8 cellular contexts compared by ENCODE assay signal in the genomic region with DNA sequence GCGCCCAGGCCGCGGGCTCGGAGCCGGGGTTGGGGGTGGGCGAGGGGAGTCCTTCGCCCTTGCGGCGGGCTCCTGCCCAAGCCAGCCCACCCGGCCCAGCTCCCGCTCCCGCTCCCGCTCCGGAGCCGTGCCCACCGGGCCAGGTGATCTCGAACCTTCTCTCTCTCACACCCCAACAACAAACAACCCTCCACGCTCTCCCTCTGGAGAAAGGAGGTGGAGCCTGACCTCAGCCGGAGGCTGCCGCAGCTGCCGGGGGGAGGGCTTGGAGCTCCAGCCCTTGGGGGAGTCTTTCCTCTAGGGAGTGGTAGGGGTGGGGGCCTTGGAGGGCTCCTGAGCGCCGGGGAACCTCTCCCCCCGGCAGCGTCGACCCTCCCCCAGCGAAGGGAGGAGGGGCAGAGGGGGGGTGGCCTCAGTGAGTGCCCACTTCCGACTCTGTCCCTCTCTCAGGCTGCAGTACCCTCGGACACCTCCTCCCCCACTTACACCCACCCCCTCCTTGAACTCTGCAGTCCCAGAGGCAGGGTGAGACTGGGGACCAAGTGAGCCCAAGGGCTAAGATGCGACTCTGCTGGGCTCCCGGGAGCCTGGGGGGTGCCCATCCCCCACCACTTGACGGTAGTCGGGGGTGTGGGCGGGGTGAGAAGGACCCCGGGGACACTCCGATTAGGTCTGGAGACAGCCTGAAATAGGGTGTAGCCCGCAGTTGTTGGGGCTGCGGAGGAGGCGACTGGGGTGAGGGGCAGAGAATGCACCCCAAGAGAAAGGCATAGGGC. TPM values are rescaled to one million over a fixed set of nuclear protein-coding genes. Genes with fewer than 3 reads are reported as not detected.
DNase-seq lines count a peak whose midpoint lies in the region; ATAC-seq and TF ChIP-seq lines count a peak whose summit lies in the region.

No MANE protein-coding gene starts in this region.

- H3K4me3 ChIP-seq in thoracic aorta: peak overlapping the region; percentile 68

- TF ChIP-seq CTCF in thoracic aorta (IDR thresholded peaks at IDR 0.05): no peak

- H3K9me3 ChIP-seq in thoracic aorta: no peaks in the 10 kb centered on the region

- no peaks in the 10 kb centered on the region for H3K9me3 Mint-ChIP-seq in activated T-cell treated with anti-CD3 and anti-CD28 coated beads, Interleukin-2, amount 50 U/mL, for 24 hours
- H3K9me3 Mint-ChIP-seq in activated T-helper 17 cell treated with anti-CD3 and anti-CD28 coated beads, Interleukin-2, amount 50 U/mL, for 72 hours: no peaks in the 10 kb centered on the region

- peaks cover 47% of the 10 kb centered on the region for H3K27me3 Mint-ChIP-seq in activated T-cell treated with anti-CD3 and anti-CD28 coated beads, Interleukin-2, amount 50 U/mL, for 24 hours
- peaks cover 20% of the 10 kb centered on the region for H3K27me3 Mint-ChIP-seq in activated T-helper 17 cell treated with anti-CD3 and anti-CD28 coated beads, Interleukin-2, amount 50 U/mL, for 72 hours

- peaks cover 11% of the 10 kb centered on the region for H3K27me3 ChIP-seq in thoracic aorta (replicated peaks; ENCODE audit: insufficient read depth)

- ATAC-seq in activated T-helper 17 cell treated with anti-CD3 and anti-CD28 coated beads, Interleukin-2, amount 50 U/mL, for 72 hours (replicated peaks): no peak
- no peak for ATAC-seq in thoracic aorta (ENCODE audit: insufficient number of reproducible peaks, low FRiP score, low read depth)
- no peak for ATAC-seq in HG02610 (IDR thresholded peaks at IDR 0.05; ENCODE audit: unreplicated experiment)
- ATAC-seq in HG03045 (IDR thresholded peaks at IDR 0.05; ENCODE audit: unreplicated experiment): no peak
- ATAC-seq in GM21423 (IDR thresholded peaks at IDR 0.05; ENCODE audit: unreplicated experiment): no peak

- peaks cover 19 to 30% of the 10 kb centered on the region in 2 donors for H3K4me1 ChIP-seq in thoracic aorta (ENCODE audit: control insufficient read depth in 1 of 2, low read depth in 2 of 2)

- no peaks in the 10 kb centered on the region for H3K36me3 ChIP-seq in thoracic aorta

- H3K27ac Mint-ChIP-seq in activated T-cell treated with anti-CD3 and anti-CD28 coated beads, Interleukin-2, amount 50 U/mL, for 24 hours: no peak overlapping the region
- no peak overlapping the region for H3K27ac Mint-ChIP-seq in activated T-helper 17 cell treated with anti-CD3 and anti-CD28 coated beads, Interleukin-2, amount 50 U/mL, for 72 hours

- H3K27ac ChIP-seq in thoracic aorta: no peak overlapping the region

- no peak for DNase-seq in activated T-cell treated with anti-CD3 and anti-CD28 coated beads, Interleukin-2, amount 50 U/mL, for 24 hours
- DNase-seq in activated T-cell treated with anti-CD3 and anti-CD28 coated beads, Interleukin-2, amount 50 U/mL, for 1 hour: no peak
- DNase-seq in iPS-NIHi11 (ENCODE audit: low spot score) (peak; percentile 63), thoracic aorta (ENCODE audit: low spot score) (no peak)

- H3K36me3 Mint-ChIP-seq in activated T-cell treated with anti-CD3 and anti-CD28 coated beads, Interleukin-2, amount 50 U/mL, for 24 hours (ENCODE audit: low read depth): no peaks in the 10 kb centered on the region
- peaks cover 7% of the 10 kb centered on the region for H3K36me3 Mint-ChIP-seq in activated T-helper 17 cell treated with anti-CD3 and anti-CD28 coated beads, Interleukin-2, amount 50 U/mL, for 72 hours (ENCODE audit: low read depth)

- H3K4me1 Mint-ChIP-seq in activated T-cell treated with anti-CD3 and anti-CD28 coated beads, Interleukin-2, amount 50 U/mL, for 24 hours (ENCODE audit: low read depth): peaks cover 29% of the 10 kb centered on the region
- peaks cover 11% of the 10 kb centered on the region for H3K4me1 Mint-ChIP-seq in activated T-helper 17 cell treated with anti-CD3 and anti-CD28 coated beads, Interleukin-2, amount 50 U/mL, for 72 hours

- peak overlapping the region; percentile 55 for H3K4me3 Mint-ChIP-seq in activated T-cell treated with anti-CD3 and anti-CD28 coated beads, Interleukin-2, amount 50 U/mL, for 24 hours
- H3K4me3 Mint-ChIP-seq in activated T-helper 17 cell treated with anti-CD3 and anti-CD28 coated beads, Interleukin-2, amount 50 U/mL, for 72 hours: peak overlapping the region; percentile 52

RNA-seq across cellular contexts. Expression of a gene that starts 4.4 kb away (rescaled TPM):
- 10 to 100 TPM; 16.6 to 20.3 TPM for total RNA-seq in activated T-helper 17 cell treated with anti-CD3 and anti-CD28 coated beads, Interleukin-2, amount 50 U/mL, for 72 hours
- 10 to 100 TPM; 10.7 to 14.0 TPM for total RNA-seq in thoracic aorta

RNA-seq across cellular contexts. Expression of a gene that starts 30.7 kb away (rescaled TPM):
- total RNA-seq in activated T-helper 17 cell treated with anti-CD3 and anti-CD28 coated beads, Interleukin-2, amount 50 U/mL, for 72 hours: 10 to 100 TPM; 48.8 to 57.9 TPM
- 10 to 100 TPM; 43.6 to 61.8 TPM for total RNA-seq in thoracic aorta

RNA-seq across cellular contexts. Expression of a gene that starts 34.5 kb away (rescaled TPM):
- total RNA-seq in activated T-helper 17 cell treated with anti-CD3 and anti-CD28 coated beads, Interleukin-2, amount 50 U/mL, for 72 hours: 10 to 100 TPM in 1 of 2 donors, 1 to 10 TPM in 1; 6.0 to 12.1 TPM
- total RNA-seq in thoracic aorta: 10 to 100 TPM; 16.4 to 21.0 TPM

RNA-seq across cellular contexts. Expression of a gene that starts 53.8 kb away (rescaled TPM):
- 10 to 100 TPM; 48.5 to 65.9 TPM for total RNA-seq in activated T-helper 17 cell treated with anti-CD3 and anti-CD28 coated beads, Interleukin-2, amount 50 U/mL, for 72 hours
- total RNA-seq in thoracic aorta: 1 to 10 TPM; 4.5 to 5.8 TPM
